In genomic region chr4:103199009-103199408, GRCh38 we compare ENCODE assay signal across 7 cellular contexts. TPM values are rescaled to one million over a fixed set of nuclear protein-coding genes. Genes with fewer than 3 reads are reported as not detected.
DNase-seq lines count a peak whose midpoint lies in the region; ATAC-seq, FAIRE-seq and TF ChIP-seq lines count a peak whose summit lies in the region.

No MANE protein-coding gene starts in this region.

- H3K36me3 Mint-ChIP-seq in activated T-helper 1 cell treated with anti-CD3 and anti-CD28 coated beads, Interleukin-12 subunit alpha, Interleukin-12 subunit beta, Interleukin-2, Interleukin-4 antibody, amounts not matched to agents 30 ng/mL and 10 ng/mL and 1 ng/mL, durations not matched to agents 14 hours and 24 hours and 36 hours (ENCODE audit: low read depth) = peaks cover 15% of the 10 kb centered on the region
- no peaks in the 10 kb centered on the region for H3K36me3 Mint-ChIP-seq in stimulated activated memory B cell treated with anti-CD40 and anti-IgM and Interleukin-4, amounts not matched to agents 10 μg/mL and 1 μg/mL and 100 μg/mL, for 72 hours

- peak overlapping the region in 1 of 2 donors; percentile 74 for H3K9ac ChIP-seq in kidney (ENCODE audit: low read length in 2 of 2)

- DNase-seq in HL-60 (ENCODE audit: low read depth in 1 of 2, low spot score in 1 of 2) (no peak), kidney (peak; percentile 32), GM19239 (ENCODE audit: insufficient read length, low spot score) (no peak), medulla oblongata (ENCODE audit: extremely low spot score) (no peak)
- DNase-seq in activated T-helper 1 cell treated with anti-CD3 and anti-CD28 coated beads, Interleukin-12 subunit alpha, Interleukin-12 subunit beta, Interleukin-2, Interleukin-4 antibody, amounts not matched to agents 30 ng/mL and 10 ng/mL and 1 ng/mL, durations not matched to agents 14 hours and 24 hours and 36 hours (ENCODE audit: low spot score) = no peak

- peak overlapping the region; percentile 96 for H3K4me3 ChIP-seq in HL-60 (replicated peaks; ENCODE audit: insufficient read depth, low read length)
- H3K4me3 ChIP-seq in kidney (ENCODE audit: low read length in 2 of 2) = peak overlapping the region; percentile 71 to 92

- no peak for ATAC-seq in stimulated activated memory B cell treated with anti-CD40 and anti-IgM and Interleukin-4, amounts not matched to agents 10 μg/mL and 1 μg/mL and 100 μg/mL, for 72 hours
- ATAC-seq in HG03571 (IDR thresholded peaks at IDR 0.05; ENCODE audit: unreplicated experiment) = no peak

- no peaks in the 10 kb centered on the region for H3K27me3 ChIP-seq in HL-60 (ENCODE audit: insufficient read depth, poor library complexity, severe bottlenecking)

- peaks cover 0 to 2% of the 10 kb centered on the region in 2 donors for H3K4me1 ChIP-seq in kidney (ENCODE audit: control insufficient read depth in 1 of 2, insufficient read depth in 1 of 2, low read depth in 1 of 2, low read length in 2 of 2)

- H3K4me1 Mint-ChIP-seq in activated T-helper 1 cell treated with anti-CD3 and anti-CD28 coated beads, Interleukin-12 subunit alpha, Interleukin-12 subunit beta, Interleukin-2, Interleukin-4 antibody, amounts not matched to agents 30 ng/mL and 10 ng/mL and 1 ng/mL, durations not matched to agents 14 hours and 24 hours and 36 hours (ENCODE audit: low read depth) = peaks cover 23% of the 10 kb centered on the region
- peaks cover 11% of the 10 kb centered on the region for H3K4me1 Mint-ChIP-seq in stimulated activated memory B cell treated with anti-CD40 and anti-IgM and Interleukin-4, amounts not matched to agents 10 μg/mL and 1 μg/mL and 100 μg/mL, for 72 hours

- no peaks in the 10 kb centered on the region for H3K9me3 Mint-ChIP-seq in activated T-helper 1 cell treated with anti-CD3 and anti-CD28 coated beads, Interleukin-12 subunit alpha, Interleukin-12 subunit beta, Interleukin-2, Interleukin-4 antibody, amounts not matched to agents 30 ng/mL and 10 ng/mL and 1 ng/mL, durations not matched to agents 14 hours and 24 hours and 36 hours
- H3K9me3 Mint-ChIP-seq in stimulated activated memory B cell treated with anti-CD40 and anti-IgM and Interleukin-4, amounts not matched to agents 10 μg/mL and 1 μg/mL and 100 μg/mL, for 72 hours = no peaks in the 10 kb centered on the region

- no peaks in the 10 kb centered on the region for H3K9me3 ChIP-seq in kidney (ENCODE audit: control insufficient read depth in 1 of 2, low read length in 2 of 2)

- H3K27ac ChIP-seq in HL-60 (replicated peaks) (peak overlapping the region; percentile 81), kidney (ENCODE audit: low read depth in 2 of 2, low read length in 2 of 2) (no peak overlapping the region)

- intact Hi-C loops in activated T-helper 1 cell treated with anti-CD3 and anti-CD28 coated beads, Interleukin-12 subunit alpha, Interleukin-12 subunit beta, Interleukin-2, Interleukin-4 antibody, amounts not matched to agents 30 ng/mL and 10 ng/mL and 1 ng/mL, durations not matched to agents 14 hours and 24 hours and 36 hours (cut with micrococcal nuclease) = loop anchor here (5.0 kb wide), 4 partner anchors 37 to 857 kb away; partner anchors contain the start of genes CISD2 and NFKB1
- intact Hi-C loops in kidney (cut with DNase I) = no loop called here

- no peak for FAIRE-seq in kidney (lab: Jason Lieb, UNC)
- FAIRE-seq in GM19239 (lab: Jason Lieb, UNC) = no peak

- H3K36me3 ChIP-seq in kidney (ENCODE audit: control insufficient read depth in 1 of 2, insufficient read depth in 2 of 2, low read length in 2 of 2) = no peaks in the 10 kb centered on the region

- H3K27me3 Mint-ChIP-seq in activated T-helper 1 cell treated with anti-CD3 and anti-CD28 coated beads, Interleukin-12 subunit alpha, Interleukin-12 subunit beta, Interleukin-2, Interleukin-4 antibody, amounts not matched to agents 30 ng/mL and 10 ng/mL and 1 ng/mL, durations not matched to agents 14 hours and 24 hours and 36 hours (ENCODE audit: insufficient read depth) = peaks cover 6% of the 10 kb centered on the region
- H3K27me3 Mint-ChIP-seq in stimulated activated memory B cell treated with anti-CD40 and anti-IgM and Interleukin-4, amounts not matched to agents 10 μg/mL and 1 μg/mL and 100 μg/mL, for 72 hours = peaks cover 8% of the 10 kb centered on the region

- peak overlapping the region; percentile 99 for H3K27ac Mint-ChIP-seq in activated T-helper 1 cell treated with anti-CD3 and anti-CD28 coated beads, Interleukin-12 subunit alpha, Interleukin-12 subunit beta, Interleukin-2, Interleukin-4 antibody, amounts not matched to agents 30 ng/mL and 10 ng/mL and 1 ng/mL, durations not matched to agents 14 hours and 24 hours and 36 hours
- H3K27ac Mint-ChIP-seq in stimulated activated memory B cell treated with anti-CD40 and anti-IgM and Interleukin-4, amounts not matched to agents 10 μg/mL and 1 μg/mL and 100 μg/mL, for 72 hours = peak overlapping the region; percentile 93

- TF ChIP-seq CTCF in HL-60 (IDR thresholded peaks at IDR 0.05; ENCODE audit: insufficient read depth, low read length) = no peak
- TF ChIP-seq CTCF in kidney (IDR thresholded peaks at IDR 0.05; ENCODE audit: borderline replicate concordance, extremely low read depth, insufficient read depth) = no peak

- H3K4me3 Mint-ChIP-seq in activated T-helper 1 cell treated with anti-CD3 and anti-CD28 coated beads, Interleukin-12 subunit alpha, Interleukin-12 subunit beta, Interleukin-2, Interleukin-4 antibody, amounts not matched to agents 30 ng/mL and 10 ng/mL and 1 ng/mL, durations not matched to agents 14 hours and 24 hours and 36 hours = peak overlapping the region; percentile 88
- H3K4me3 Mint-ChIP-seq in stimulated activated memory B cell treated with anti-CD40 and anti-IgM and Interleukin-4, amounts not matched to agents 10 μg/mL and 1 μg/mL and 100 μg/mL, for 72 hours = peak overlapping the region; percentile 87

RNA-seq across cellular contexts. Expression of gene CENPE, which starts 0.9 kb away (rescaled TPM):
- 18.7 and 22.6 TPM in 2 replicates for total RNA-seq in activated T-helper 1 cell treated with anti-CD3 and anti-CD28 coated beads, Interleukin-12 subunit alpha, Interleukin-12 subunit beta, Interleukin-2, Interleukin-4 antibody, amounts not matched to agents 30 ng/mL and 10 ng/mL and 1 ng/mL, durations not matched to agents 14 hours and 24 hours and 36 hours
- 2.5 TPM for total RNA-seq in kidney
- 0.32 TPM for polyA plus RNA-seq in kidney (ENCODE audit: insufficient read depth, low read depth, low replicate concordance)
